ENCODE assay signal across 25 cellular contexts in the genomic region with DNA sequence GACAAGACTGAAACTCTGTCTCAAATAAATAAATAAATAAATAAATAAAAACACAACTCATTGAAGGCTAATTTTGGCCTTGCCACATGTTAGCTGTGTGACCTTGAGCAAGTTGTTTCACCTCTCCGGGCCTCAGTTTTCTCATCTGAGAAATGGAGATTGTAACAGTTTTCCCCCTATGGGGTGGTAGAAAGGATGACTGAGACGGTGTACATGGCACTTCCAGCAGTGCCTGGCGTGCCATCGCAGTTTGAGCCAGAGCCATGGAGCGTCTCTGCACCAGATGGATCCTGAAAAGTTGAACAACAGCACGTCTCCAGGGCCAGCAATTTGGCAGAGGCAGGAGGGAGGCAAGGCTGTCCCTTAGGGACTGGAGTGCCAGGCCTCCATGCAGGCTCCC. TPM values are rescaled to one million over a fixed set of nuclear protein-coding genes. Genes with fewer than 3 reads are reported as not detected.
"Had no signal": no experiment of that assay in that cellular context is flagged by ENCODE, and none has a peak within 500 bp of the region (broad histone marks: within the 10 kb centered on the region; RNA-seq: fewer than 3 reads in every experiment).

No MANE protein-coding gene starts in this region.

- FAIRE-seq: endothelial cell of umbilical vein, TTC549 had no signal

- H3K9me3 Mint-ChIP-seq: activated T-cell treated with anti-CD3 and anti-CD28 coated beads, Interleukin-2, amount 50 U/mL, for 72 hours; nephron had no signal

- H3K27ac Mint-ChIP-seq: activated T-cell treated with anti-CD3 and anti-CD28 coated beads, Interleukin-2, amount 50 U/mL, for 72 hours; nephron; T-helper 17 cell; WTC11 had no signal

- H3K27ac ChIP-seq: brain microvascular endothelial cell, foreskin keratinocyte, skin epidermis, transverse colon had no signal

- ATAC-seq: activated T-cell treated with anti-CD3 and anti-CD28 coated beads, Interleukin-2, amount 50 U/mL, for 72 hours; foreskin keratinocyte; T-helper 17 cell; WTC11 had no signal

- H3K9me3 ChIP-seq: transverse colon had no signal

- H3K36me3 Mint-ChIP-seq: activated naive CD8-positive, alpha-beta T cell; WTC11 had no signal

- H3K4me3 ChIP-seq: skin epidermis, transverse colon had no signal

- H3K4me3 Mint-ChIP-seq: activated naive CD8-positive, alpha-beta T cell; activated T-cell treated with anti-CD3 and anti-CD28 coated beads, Interleukin-2, amount 50 U/mL, for 72 hours; nephron; T-helper 17 cell; WTC11 had no signal

- H3K36me3 ChIP-seq: brain microvascular endothelial cell, transverse colon had no signal

- DNase-seq: activated CD4-positive, alpha-beta T cell treated with anti-CD3 and anti-CD28 coated beads, Interleukin-2, amount 50 U/mL, for 4 hours; activated gamma-delta T cell treated with Interleukin-2 at 50 U/mL for 16 hours; activated T-cell treated with anti-CD3 and anti-CD28 coated beads, Interleukin-2, amount 50 U/mL, for 72 hours; anterior cingulate cortex; brain microvascular endothelial cell; cortex of kidney; effector CD8-positive, alpha-beta T cell; foreskin keratinocyte; glutamatergic neuron; mesenchymal stem cell; occipital lobe; stimulated activated CD4-positive, alpha-beta T cell treated with anti-CD3 and anti-CD28 coated beads, Interleukin-15, amount 100 ng/mL, for 24 hours; stimulated activated CD4-positive, alpha-beta T cell treated with anti-CD3 and anti-CD28 coated beads, Interleukin-4, amount 100 ng/mL, for 24 hours; stimulated activated naive CD4-positive, alpha-beta T cell; T-helper 17 cell; transverse colon had no signal

- H3K27me3 Mint-ChIP-seq: activated naive CD8-positive, alpha-beta T cell; T-helper 17 cell had no signal

- H3K27me3 ChIP-seq: brain microvascular endothelial cell, foreskin keratinocyte, transverse colon had no signal

RNA-seq across cellular contexts. Expression of gene SOCS1, which starts 19.6 kb away (rescaled TPM):
- total RNA-seq: occipital lobe had no signal

RNA-seq across cellular contexts. Expression of gene TNP2, which starts 32.7 kb away (rescaled TPM):
- total RNA-seq: activated T-cell treated with anti-CD3 and anti-CD28 coated beads, Interleukin-2, amount 50 U/mL, for 72 hours; endothelial cell of umbilical vein; foreskin keratinocyte; liver; mucosa of gallbladder; occipital lobe; posterior vena cava; T-helper 17 cell; transverse colon; WTC11 had no signal
- polyA plus RNA-seq: endothelial cell of umbilical vein, foreskin keratinocyte, liver had no signal

RNA-seq across cellular contexts. Expression of gene PRM3, which starts 37.0 kb away (rescaled TPM):
- total RNA-seq: activated T-cell treated with anti-CD3 and anti-CD28 coated beads, Interleukin-2, amount 50 U/mL, for 72 hours; endothelial cell of umbilical vein; foreskin keratinocyte; liver; mucosa of gallbladder; occipital lobe; posterior vena cava; T-helper 17 cell; transverse colon; WTC11 had no signal
- polyA plus RNA-seq: endothelial cell of umbilical vein, foreskin keratinocyte, liver had no signal

RNA-seq across cellular contexts. Expression of gene PRM2, which starts 39.8 kb away (rescaled TPM):
- total RNA-seq: activated T-cell treated with anti-CD3 and anti-CD28 coated beads, Interleukin-2, amount 50 U/mL, for 72 hours; endothelial cell of umbilical vein; foreskin keratinocyte; liver; mucosa of gallbladder; occipital lobe; posterior vena cava; T-helper 17 cell; transverse colon; WTC11 had no signal
- polyA plus RNA-seq: endothelial cell of umbilical vein, foreskin keratinocyte, liver had no signal

RNA-seq across cellular contexts. Expression of gene PRM1, which starts 44.7 kb away (rescaled TPM):
- total RNA-seq: activated T-cell treated with anti-CD3 and anti-CD28 coated beads, Interleukin-2, amount 50 U/mL, for 72 hours; endothelial cell of umbilical vein; foreskin keratinocyte; liver; mucosa of gallbladder; occipital lobe; posterior vena cava; T-helper 17 cell; transverse colon had no signal
- polyA plus RNA-seq: endothelial cell of umbilical vein, foreskin keratinocyte, liver had no signal
